ENCODE assay signal across 11 cellular contexts in genomic region chr10:88598060-88598459, GRCh38. TPM values are rescaled to one million over a fixed set of nuclear protein-coding genes. Genes with fewer than 3 reads are reported as not detected.
DNase-seq lines count a peak whose midpoint lies in the region; ATAC-seq and FAIRE-seq lines count a peak whose summit lies in the region.
"Had no signal": no experiment of that assay in that cellular context is flagged by ENCODE, and none has a peak within 500 bp of the region (broad histone marks: within the 10 kb centered on the region; RNA-seq: fewer than 3 reads in every experiment).

No MANE protein-coding gene starts in this region.

- intact Hi-C loops in activated CD4-positive, alpha-beta T cell treated with anti-CD3 and anti-CD28 coated beads, Interleukin-2, amount 10 ng/mL, durations not matched to agents 24 days and 14 days (cut with micrococcal nuclease): no loop called here

- ATAC-seq in GM21381 (IDR thresholded peaks at IDR 0.05; ENCODE audit: unreplicated experiment): peak; percentile 90
- peak; percentile 88 for ATAC-seq in HG03108 (IDR thresholded peaks at IDR 0.05; ENCODE audit: unreplicated experiment)
- no peak for ATAC-seq in naive thymus-derived CD8-positive, alpha-beta T cell
- ATAC-seq: HCT116, left lung had no signal

- H3K4me1 Mint-ChIP-seq in activated CD4-positive, alpha-beta T cell treated with anti-CD3 and anti-CD28 coated beads, Interleukin-2, amount 10 ng/mL, durations not matched to agents 24 days and 14 days: peaks cover 3% of the 10 kb centered on the region
- H3K4me1 Mint-ChIP-seq in naive thymus-derived CD8-positive, alpha-beta T cell: peaks cover 0 to 4% (median 0%) of the 10 kb centered on the region in 4 donors

- POLR2A ChIA-PET in naive thymus-derived CD8-positive, alpha-beta T cell (lab: Charles Lee): no interaction called here

- no peaks in the 10 kb centered on the region for H3K9me3 Mint-ChIP-seq in activated CD4-positive, alpha-beta T cell treated with anti-CD3 and anti-CD28 coated beads, Interleukin-2, amount 10 ng/mL, durations not matched to agents 24 days and 14 days
- H3K9me3 Mint-ChIP-seq in naive thymus-derived CD8-positive, alpha-beta T cell: peaks cover 0 to 8% (median 0%) of the 10 kb centered on the region in 9 donors

- H3K36me3 Mint-ChIP-seq in activated CD4-positive, alpha-beta T cell treated with anti-CD3 and anti-CD28 coated beads, Interleukin-2, amount 10 ng/mL, durations not matched to agents 24 days and 14 days (ENCODE audit: low read depth): no peaks in the 10 kb centered on the region
- H3K36me3 Mint-ChIP-seq in naive thymus-derived CD8-positive, alpha-beta T cell: peaks cover 4 to 6% (median 5%) of the 10 kb centered on the region in 3 donors

- no peak overlapping the region for H3K4me3 Mint-ChIP-seq in activated CD4-positive, alpha-beta T cell treated with anti-CD3 and anti-CD28 coated beads, Interleukin-2, amount 10 ng/mL, durations not matched to agents 24 days and 14 days
- no peak overlapping the region for H3K4me3 Mint-ChIP-seq in naive thymus-derived CD8-positive, alpha-beta T cell

- DNase-seq in GM18507 (ENCODE audit: extremely low spot score, insufficient read length, low read depth) (no peak), SIG-M5 treated with dmso at 0.1 percent for 504 hours (lab: John Stamatoyannopoulos, UW; ENCODE audit: unreplicated experiment) (peak; percentile 91), NCI-H1417 treated with DMSO at 0.1 percent for 48 hours (lab: John Stamatoyannopoulos, UW) (no peak), NCI-H510A treated with DMSO at 0.1 percent for 48 hours (lab: John Stamatoyannopoulos, UW) (no peak)
- DNase-seq in activated CD4-positive, alpha-beta T cell treated with anti-CD3 and anti-CD28 coated beads, Interleukin-2, amount 10 ng/mL, durations not matched to agents 24 days and 14 days: no peak
- DNase-seq in naive thymus-derived CD8-positive, alpha-beta T cell: no peak
- DNase-seq: left lung, small intestine had no signal

- peaks cover 3% of the 10 kb centered on the region for H3K27me3 Mint-ChIP-seq in activated CD4-positive, alpha-beta T cell treated with anti-CD3 and anti-CD28 coated beads, Interleukin-2, amount 10 ng/mL, durations not matched to agents 24 days and 14 days
- H3K27me3 Mint-ChIP-seq in naive thymus-derived CD8-positive, alpha-beta T cell: peaks cover 0 to 3% (median 2%) of the 10 kb centered on the region in 5 donors

- FAIRE-seq in GM18507 (lab: Jason Lieb, UNC): peak; percentile 95

- H3K27ac Mint-ChIP-seq in activated CD4-positive, alpha-beta T cell treated with anti-CD3 and anti-CD28 coated beads, Interleukin-2, amount 10 ng/mL, durations not matched to agents 24 days and 14 days: no peak overlapping the region
- H3K27ac Mint-ChIP-seq in naive thymus-derived CD8-positive, alpha-beta T cell: peak overlapping the region in 1 of 10 donors; percentile 9

RNA-seq across cellular contexts. Expression of gene LIPJ, which starts 11.5 kb away (rescaled TPM):
- total RNA-seq in activated CD4-positive, alpha-beta T cell treated with anti-CD3 and anti-CD28 coated beads, Interleukin-2, amount 10 ng/mL, durations not matched to agents 24 days and 14 days: not detected in 2 replicates
- under 1 TPM; 0.18 to 0.22 TPM for total RNA-seq in naive thymus-derived CD8-positive, alpha-beta T cell
- not detected for polyA plus RNA-seq in naive thymus-derived CD8-positive, alpha-beta T cell
- total RNA-seq: left lung had no signal

RNA-seq across cellular contexts. Expression of gene RNLS, which starts 14.9 kb away (rescaled TPM):
- total RNA-seq in activated CD4-positive, alpha-beta T cell treated with anti-CD3 and anti-CD28 coated beads, Interleukin-2, amount 10 ng/mL, durations not matched to agents 24 days and 14 days: 2.1 and 2.4 TPM in 2 replicates
- 1 to 10 TPM; 2.2 to 3.1 TPM for total RNA-seq in naive thymus-derived CD8-positive, alpha-beta T cell
- polyA plus RNA-seq in naive thymus-derived CD8-positive, alpha-beta T cell: 1 to 10 TPM; 2.6 to 3.8 (median 3.7) TPM

Comparison
In these comparisons a context has a peak if more than half of its experiments do, and no peak if none do; other contexts are left out.
1. ATAC-seq: peak in GM21381 (single experiment) and HG03108 (single experiment); none in naive thymus-derived CD8-positive, alpha-beta T cell (0 of 2).